ENCODE assay signal across 2 cellular contexts in genomic region chr19:19626516-19627441, GRCh38.
TF ChIP-seq lines count a peak whose summit lies in the region.

No MANE protein-coding gene starts in this region.

TF ChIP-seq in HCT116, 20 proteins besides CTCF, POLR2A, EP300 and RAD21:
- no peak for TF ChIP-seq EGR1 (IDR thresholded peaks at IDR 0.05; ENCODE audit: low read depth)
- TF ChIP-seq REST (IDR thresholded peaks at IDR 0.05; ENCODE audit: low read depth), result no peak
- no peak for TF ChIP-seq YY1 (IDR thresholded peaks at IDR 0.05; ENCODE audit: extremely low read depth, insufficient replicate concordance, low read depth, low read length)
- TF ChIP-seq ATF3 (IDR thresholded peaks at IDR 0.05), result no peak
- no peak for TF ChIP-seq EZH2phosphoT487 (IDR thresholded peaks at IDR 0.05; ENCODE audit: borderline replicate concordance)
- TF ChIP-seq JUND (IDR thresholded peaks at IDR 0.05), result no peak
- no peak for TF ChIP-seq ZFX (IDR thresholded peaks at IDR 0.05)
- no peak for TF ChIP-seq ELF1 (IDR thresholded peaks at IDR 0.05; ENCODE audit: borderline replicate concordance, low read depth)
- no peak for TF ChIP-seq CEBPB (IDR thresholded peaks at IDR 0.05; ENCODE audit: low read depth)
- no peak for TF ChIP-seq SRF (IDR thresholded peaks at IDR 0.05; ENCODE audit: low read depth)
- no peak for TF ChIP-seq TCF7L2 (IDR thresholded peaks at IDR 0.05; ENCODE audit: borderline replicate concordance, extremely low read depth, insufficient read depth, insufficient read length)
- TF ChIP-seq MAX (IDR thresholded peaks at IDR 0.05), result no peak
- no peak for TF ChIP-seq POLR2AphosphoS5 (IDR thresholded peaks at IDR 0.05; ENCODE audit: low read depth, low read length)
- TF ChIP-seq ZBTB33 (IDR thresholded peaks at IDR 0.05; ENCODE audit: extremely low read depth, insufficient replicate concordance, low read length), result no peak
- no peak for TF ChIP-seq ZNF274 (IDR thresholded peaks at IDR 0.05; ENCODE audit: low read depth, low read length)
- TF ChIP-seq SIN3A (IDR thresholded peaks at IDR 0.05; ENCODE audit: low read depth), result no peak
- TF ChIP-seq CBX3 (IDR thresholded peaks at IDR 0.05; ENCODE audit: low read depth), result no peak
- no peak for TF ChIP-seq EZH2 (IDR thresholded peaks at IDR 0.05)
- TF ChIP-seq SP1 (IDR thresholded peaks at IDR 0.05; ENCODE audit: low read depth), result no peak
- TF ChIP-seq FOSL1 (IDR thresholded peaks at IDR 0.05; ENCODE audit: low read depth), result no peak

TF ChIP-seq in GM12878, 131 proteins besides CTCF, POLR2A, EP300 and RAD21:
- no peak for TF ChIP-seq ZNF622 (IDR thresholded peaks at IDR 0.05)
TF ChIP-seq in GM12878: peak in this region for 0.
